Comparison of ENCODE assay signal across 8 cellular contexts in the genomic region with DNA sequence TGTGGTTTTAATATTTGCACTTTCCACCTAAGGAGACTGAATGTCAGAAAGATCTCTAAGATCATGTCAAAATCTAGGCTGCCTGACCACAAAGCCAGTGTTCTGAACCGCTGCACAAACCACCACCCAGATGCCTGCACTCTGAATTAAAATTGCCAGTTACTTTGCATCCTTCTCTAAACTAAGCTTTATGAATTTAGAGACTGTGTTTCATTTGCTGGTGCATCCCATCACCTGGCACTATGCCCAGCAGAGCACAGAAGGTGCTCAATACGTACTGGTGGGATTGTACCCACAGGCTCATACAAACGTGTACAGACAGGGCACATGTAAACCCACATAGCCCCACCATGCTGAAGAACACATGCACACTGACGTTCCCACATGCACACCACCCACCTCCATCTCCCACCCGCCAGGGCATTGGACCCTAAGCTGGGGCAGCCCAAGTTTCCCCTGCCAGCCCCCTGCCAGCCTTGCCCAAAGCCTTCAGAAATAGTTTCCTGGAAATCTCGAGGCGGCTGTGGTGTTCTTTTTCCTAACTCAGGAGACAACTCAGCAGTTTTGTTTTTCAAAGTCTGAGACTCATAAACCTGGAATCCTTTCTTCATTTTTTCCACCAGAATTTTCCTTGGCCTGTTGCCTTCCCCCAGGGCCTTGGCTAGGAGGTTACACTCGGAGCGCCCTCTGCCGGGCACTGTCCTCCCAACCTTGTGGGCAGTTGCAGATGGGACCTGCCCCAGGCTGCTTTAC. TPM values are rescaled to one million over a fixed set of nuclear protein-coding genes. Genes with fewer than 3 reads are reported as not detected.
DNase-seq lines count a peak whose midpoint lies in the region; ATAC-seq and TF ChIP-seq lines count a peak whose summit lies in the region.

No MANE protein-coding gene starts in this region.

- H3K27ac ChIP-seq in angular gyrus (ENCODE audit: low read depth, low read length), result peak overlapping the region; percentile 93
- H3K27ac ChIP-seq in vagina, result peak overlapping the region; percentile 93

- in situ Hi-C loops in HAP-1 (cut with MboI; ENCODE audit: low sequenced_read_pairs), result loop anchor here (5.0 to 25.0 kb wide), 2 partner anchors 179 to 324 kb away; no protein-coding TSS in a partner anchor

- H3K36me3 ChIP-seq in HAP-1 (replicated peaks) (0 out of 2 replicates have a peak, but pooled peaks cover 2% of the 10 kb centered on the region), vagina (no peaks in the 10 kb centered on the region)

- ATAC-seq in left ventricle myocardium superior, result peak; percentile 80

- H3K4me3 ChIP-seq in HAP-1 (no peak overlapping the region), vagina (peak overlapping the region; percentile 16 to 31)

- H3K4me1 ChIP-seq in HAP-1, result peaks cover 7% of the 10 kb centered on the region; the same call in 1 of the 2 replicates
- H3K4me1 ChIP-seq in vagina, result peaks cover 65% of the 10 kb centered on the region

- peak; percentile 63 to 94 (median 72) for TF ChIP-seq CTCF in vagina (IDR thresholded peaks at IDR 0.05)

- H3K27me3 ChIP-seq in HAP-1 (ENCODE audit: low read depth) (peaks cover 10% of the 10 kb centered on the region), vagina (no peaks in the 10 kb centered on the region)

- H3K9me3 ChIP-seq in HAP-1 (no peaks in the 10 kb centered on the region), vagina (no peaks in the 10 kb centered on the region)

- intact Hi-C loops in left ventricle myocardium superior (cut with micrococcal nuclease), result loop anchor here (10.0 kb wide), 1 partner anchor 171 kb away; no protein-coding TSS in a partner anchor
- intact Hi-C loops in vagina (cut with DNase I), result loop anchor here (5.0 kb wide), 1 partner anchor 69 kb away; no protein-coding TSS in a partner anchor

- no peak for TF ChIP-seq POLR2A in vagina (IDR thresholded peaks at IDR 0.05)

- peak; percentile 93 for DNase-seq in DMS53 (lab: John Stamatoyannopoulos, UW)
- peak; percentile 70 to 96 for DNase-seq in HAP-1 (ENCODE audit: low spot score in 2 of 2)
- DNase-seq in NCI-H187 (lab: John Stamatoyannopoulos, UW), result peak; percentile 52 to 56
- peak; percentile 69 to 86 (median 81) for DNase-seq in T-helper 2 cell
- DNase-seq in left ventricle myocardium superior, result peak; percentile 98
- peak; percentile 89 for DNase-seq in renal cortical epithelial cell (ENCODE audit: low read depth)
- DNase-seq in vagina (ENCODE audit: extremely low spot score in 2 of 2), result peak in 1 of 2 donors; percentile 92

RNA-seq across cellular contexts. Expression of gene TRAF1, which starts 9.6 kb away (rescaled TPM):
- total RNA-seq in left ventricle myocardium superior, result 2.4 TPM
- total RNA-seq in renal cortical epithelial cell, result 3.4 and 16.0 TPM in 2 replicates
- 6.9 TPM for total RNA-seq in vagina

RNA-seq across cellular contexts. Expression of gene PHF19, which starts 59.2 kb away (rescaled TPM):
- total RNA-seq in left ventricle myocardium superior (9.5 TPM), renal cortical epithelial cell (8.0 and 21.4 TPM in 2 replicates), vagina (44.9 TPM)
